8 cellular contexts compared by ENCODE assay signal in genomic region chr2:97590515-97591394, GRCh38. TPM values are rescaled to one million over a fixed set of nuclear protein-coding genes. Genes with fewer than 3 reads are reported as not detected.
DNase-seq lines count a peak whose midpoint lies in the region; ATAC-seq, FAIRE-seq and TF ChIP-seq lines count a peak whose summit lies in the region.
"Not testable (repeated sequence)": the region's sequence is repeated elsewhere in the genome, so short reads cannot be mapped to it uniquely, and the experiment has no call there.

No MANE protein-coding gene starts in this region.

- not testable (repeated sequence) for H2BK15ac ChIP-seq in H1 (ENCODE audit: low read length)

- WGBS in H1 (ENCODE audit: extremely low coverage in 1 of 2, insufficient coverage in 1 of 2, insufficient read length in 1 of 2, insufficient replicate concordance in 2 of 2, low coverage in 1 of 2, low lambda C conversion rate in 2 of 2, missing lambda C conversion rate in 1 of 2), 2 experiments = 1% methylated on average over 22 of the region's 33 CpGs; no CpG with 5 or more reads in 1 of the 2 experiments

- not testable (repeated sequence) for H3F3A ChIP-seq in OCI-LY1 (ENCODE audit: insufficient read depth, low read length)

- H4K8ac ChIP-seq in H1 (ENCODE audit: extremely low read depth, insufficient read depth, low read length) = peak overlapping the region; percentile 57; the same call in 1 of the 2 replicates

- not testable (repeated sequence) for FAIRE-seq in H1 (lab: Jason Lieb, UNC)

- not testable (repeated sequence) for H4K5ac ChIP-seq in H1 (ENCODE audit: insufficient read length, low read depth, low read length)

- H3K4me3 ChIP-seq in GM12875 (ENCODE audit: low read depth, low read length) = peak overlapping the region; percentile 61
- peak overlapping the region; percentile 59 for H3K4me3 ChIP-seq in OCI-LY1 (ENCODE audit: low read depth, low read length, poor library complexity, severe bottlenecking)
- peak overlapping the region; percentile 37 to 69 (median 44) for H3K4me3 ChIP-seq in H1 (ENCODE audit: extremely low read depth in 1 of 4, insufficient read depth in 2 of 4, low read depth in 3 of 4, low read length in 4 of 4)
- H3K4me3 ChIP-seq in skeletal muscle tissue (ENCODE audit: low read length in 3 of 3) = peak overlapping the region; percentile 75 to 82 (median 76)

- H3K79me1 ChIP-seq in H1 (ENCODE audit: low read depth, low read length) = not testable (repeated sequence)

- H2BK12ac ChIP-seq in H1 (ENCODE audit: low read depth, low read length) = not testable (repeated sequence)

- not testable (repeated sequence) for H3K36me3 ChIP-seq in OCI-LY1 (ENCODE audit: insufficient read depth, low read length); H1 (ENCODE audit: control insufficient read depth in 2 of 4, insufficient read depth in 4 of 4, low read length in 3 of 4); skeletal muscle tissue (ENCODE audit: control insufficient read depth in 3 of 3, insufficient read depth in 3 of 3, low read length in 3 of 3)

- not testable (repeated sequence) for H2AFZ ChIP-seq in OCI-LY1 (ENCODE audit: low read length)
- H2AFZ ChIP-seq in H1 (ENCODE audit: low read length) = peak overlapping the region; percentile 11; the same call in 1 of the 2 replicates

- H3K9ac ChIP-seq in OCI-LY1 (ENCODE audit: low read length) = peak overlapping the region; percentile 64
- peak overlapping the region in 3 of 4 experiments; percentile 8 to 64 (median 45); a peak in 3 of 7 replicates for H3K9ac ChIP-seq in H1 (replicated peaks in 1 of 4; ENCODE audit: extremely low read depth in 1 of 4, low read depth in 3 of 4, low read length in 3 of 4)
- peak overlapping the region; percentile 74 to 90 (median 78) for H3K9ac ChIP-seq in skeletal muscle tissue (ENCODE audit: low read depth in 1 of 3, low read length in 3 of 3)

- not testable (repeated sequence) for TF ChIP-seq EP300 in H1 (IDR thresholded peaks at IDR 0.05; ENCODE audit: borderline replicate concordance in 1 of 2, low read depth in 2 of 2, low read length in 2 of 2)

- not testable (repeated sequence) for H2BK20ac ChIP-seq in H1 (ENCODE audit: low read length)

- not testable (repeated sequence) for H4K91ac ChIP-seq in H1 (replicated peaks; ENCODE audit: insufficient read length, low read length)

- H3K4me1 ChIP-seq in OCI-LY1 (ENCODE audit: insufficient read depth, low read length, severe bottlenecking); H1 (replicated peaks in 1 of 4; ENCODE audit: control insufficient read depth in 3 of 4, insufficient read depth in 4 of 4, low read length in 3 of 4); skeletal muscle tissue (ENCODE audit: control insufficient read depth in 3 of 3, insufficient read depth in 3 of 3, low read length in 3 of 3): not testable (repeated sequence)

- peak; percentile 46 for DNase-seq in activated T-cell treated with anti-CD3 and anti-CD28 coated beads for 48 hours (ENCODE audit: low read depth)
- peak; percentile 61 to 82 for DNase-seq in H1 (ENCODE audit: low read depth in 1 of 2, low spot score in 2 of 2)
- DNase-seq in left kidney (ENCODE audit: low read depth, low spot score) = peak; percentile 95
- DNase-seq in ureter (ENCODE audit: low spot score) = peak; percentile 86

- H3K9me3 ChIP-seq in OCI-LY1 (ENCODE audit: low read length); H1 (ENCODE audit: insufficient read depth in 2 of 2, low read depth in 1 of 2, low read length in 1 of 2); skeletal muscle tissue (ENCODE audit: control insufficient read depth in 3 of 3, low read length in 3 of 3): not testable (repeated sequence)

- not testable (repeated sequence) for H4K20me1 ChIP-seq in OCI-LY1 (ENCODE audit: insufficient read depth, low read length); H1 (replicated peaks in 1 of 2; ENCODE audit: control insufficient read depth in 1 of 2, insufficient read depth in 2 of 2, low read length in 2 of 2)

- TF ChIP-seq RAD21 in H1 (IDR thresholded peaks at IDR 0.05 in 1 of 2, conservative IDR thresholded peaks at IDR 0.05 in 1 of 2; ENCODE audit: low read depth in 2 of 2, low read length in 2 of 2) = peak; percentile 89 to 90

- not testable (repeated sequence) for H2BK5ac ChIP-seq in H1 (ENCODE audit: low read depth, low read length)

- not testable (repeated sequence) for H3K27me3 ChIP-seq in OCI-LY1 (ENCODE audit: insufficient read depth, low read length); H1 (replicated peaks in 1 of 4; ENCODE audit: control insufficient read depth in 3 of 4, extremely low read depth in 1 of 4, insufficient read depth in 3 of 4, low read length in 3 of 4); skeletal muscle tissue (ENCODE audit: control insufficient read depth in 3 of 3, insufficient read depth in 3 of 3, low read length in 3 of 3)

- H3K9me2 ChIP-seq in OCI-LY1 (ENCODE audit: low read depth, low read length) = not testable (repeated sequence)

- H3K4me2 ChIP-seq in OCI-LY1 (ENCODE audit: low read length) = peak overlapping the region; percentile 71
- peak overlapping the region; percentile 43 to 93 for H3K4me2 ChIP-seq in H1 (ENCODE audit: insufficient read depth in 1 of 2, low read depth in 2 of 2, low read length in 2 of 2)

- not testable (repeated sequence) for H3K4ac ChIP-seq in H1 (replicated peaks; ENCODE audit: insufficient read length, low read depth, low read length)

- TF ChIP-seq CTCF in GM12875 (IDR thresholded peaks at IDR 0.05; ENCODE audit: borderline replicate concordance, insufficient read depth, low read depth, low read length) (peak; percentile 73), OCI-LY1 (IDR thresholded peaks at IDR 0.05; ENCODE audit: low read length) (peak; percentile 87), H1 (IDR thresholded peaks at IDR 0.05; ENCODE audit: control extremely low read depth in 1 of 3, insufficient read depth in 1 of 3, low read depth in 1 of 3, low read length in 3 of 3) (peak in 2 of 3 experiments; percentile 80 to 99; a peak in 3 of 4 replicates)

- H3K23me2 ChIP-seq in H1 (ENCODE audit: low read depth, low read length) = not testable (repeated sequence)

- peak; percentile 46 for ATAC-seq in HG02852 (IDR thresholded peaks at IDR 0.05; ENCODE audit: unreplicated experiment)

- POLR2A ChIA-PET in H1 (lab: Charles Lee; ENCODE audit: partially characterized antibody) = interaction anchor here (0.7 to 1.6 kb wide), 3 partner anchors 74 to 108 kb away, joined by 3 to 16 read pairs (median 8); partner anchors contain the start of gene ACTR1B

- peak overlapping the region; percentile 71 for H3K18ac ChIP-seq in H1 (ENCODE audit: extremely low read depth, low read length)

- H3K14ac ChIP-seq in H1 (ENCODE audit: insufficient read length) = not testable (repeated sequence)

- H2AK5ac ChIP-seq in H1 (ENCODE audit: low read depth, low read length) = not testable (repeated sequence)

- not testable (repeated sequence) for H3K23ac ChIP-seq in H1 (ENCODE audit: insufficient read length)

- H3K27ac ChIP-seq in OCI-LY1 (ENCODE audit: low read depth, low read length, poor library complexity, severe bottlenecking) (peak overlapping the region; percentile 56), skeletal muscle tissue (ENCODE audit: low read depth, low read length) (peak overlapping the region; percentile 74)
- H3K27ac ChIP-seq in H1 (ENCODE audit: low read depth, low read length) = not testable (repeated sequence)

- CTCF ChIA-PET in H1 (lab: Charles Lee; ENCODE audit: partially characterized antibody) = interaction anchor here (0.6 to 3.1 kb wide), 26 partner anchors 56 to 1523 kb away, joined by 3 to 109 read pairs (median 4); partner anchors contain the start of genes ACTR1B and ZAP70

- H2BK120ac ChIP-seq in H1 (replicated peaks; ENCODE audit: low read depth, low read length) = not testable (repeated sequence)

- not testable (repeated sequence) for TF ChIP-seq POLR2A in H1 (IDR thresholded peaks at IDR 0.05; ENCODE audit: control extremely low read depth in 1 of 2, low read depth in 2 of 2, low read length in 2 of 2)

- H3K56ac ChIP-seq in H1 (replicated peaks; ENCODE audit: insufficient read length, low read depth, low read length) = not testable (repeated sequence)

- not testable (repeated sequence) for H3K79me2 ChIP-seq in OCI-LY1 (ENCODE audit: insufficient read depth, low read length); H1 (ENCODE audit: control insufficient read depth in 1 of 2, insufficient read depth in 2 of 2, low read length in 2 of 2)

TF ChIP-seq in H1, 55 proteins besides CTCF, POLR2A, EP300 and RAD21 (continues in another document):
- TF ChIP-seq E2F6 (IDR thresholded peaks at IDR 0.05) = 0 out of 2 replicates have a peak, but pooled peaks have one; percentile 40

RNA-seq across cellular contexts. Expression of gene ANKRD36B, which starts 1.1 kb away (rescaled TPM):
- 5.5 and 8.5 TPM in 2 replicates for total RNA-seq in H1 (2021; fragmentation: NEBNext Ultra II Directional; extraction: Animal tissue kit (Norgen Biotek cat#: 25700))
- polyA plus RNA-seq in H1 (2011; rRNA removed) = 1.4 and 2.4 TPM in 2 replicates
- 2.7 TPM for polyA plus RNA-seq in H1 (2011; cell fraction: cytosol; rRNA removed)
- polyA plus RNA-seq in H1 (2011; cell fraction: nucleus; rRNA removed) = 7.1 TPM
- polyA plus RNA-seq in H1 (2012, experiment 1 of 2) = 2.3 to 5.0 TPM (median 3.3 TPM) in 4 replicates
- 0.21 TPM for polyA plus RNA-seq in H1 (2012, experiment 2 of 2)
- polyA plus RNA-seq in H1 (2013, experiment 1 of 2) = 5.0 TPM
- polyA plus RNA-seq in H1 (2013, experiment 2 of 2) = 3.8 TPM
- polyA minus RNA-seq in H1 (2011; rRNA and poly(A)+ RNA removed) = 20.3 and 28.4 TPM in 2 replicates
- polyA minus RNA-seq in H1 (2011; cell fraction: cytosol; rRNA and poly(A)+ RNA removed) = 5.1 TPM
- 56.3 TPM for polyA minus RNA-seq in H1 (2011; cell fraction: nucleus; rRNA and poly(A)+ RNA removed)
- total RNA-seq in skeletal muscle tissue = 43.3 TPM
- 25.3 TPM for total RNA-seq in ureter

RNA-seq across cellular contexts. Expression of gene COX5B, which starts 55.1 kb away (rescaled TPM):
- total RNA-seq in H1 (2021; fragmentation: NEBNext Ultra II Directional; extraction: Animal tissue kit (Norgen Biotek cat#: 25700)) = 233 and 247 TPM in 2 replicates
- polyA plus RNA-seq in H1 (2011; rRNA removed) = 435 and 468 TPM in 2 replicates
- polyA plus RNA-seq in H1 (2011; cell fraction: cytosol; rRNA removed) = 446 TPM
- 383 TPM for polyA plus RNA-seq in H1 (2011; cell fraction: nucleus; rRNA removed)
- polyA plus RNA-seq in H1 (2012, experiment 1 of 2) = 242 to 347 TPM (median 333 TPM) in 4 replicates
- polyA plus RNA-seq in H1 (2012, experiment 2 of 2) = 451 TPM
- 385 TPM for polyA plus RNA-seq in H1 (2013, experiment 1 of 2)
- polyA plus RNA-seq in H1 (2013, experiment 2 of 2) = 366 TPM
- 41.0 and 41.2 TPM in 2 replicates for polyA minus RNA-seq in H1 (2011; rRNA and poly(A)+ RNA removed)
- polyA minus RNA-seq in H1 (2011; cell fraction: cytosol; rRNA and poly(A)+ RNA removed) = 77.0 TPM
- 58.2 TPM for polyA minus RNA-seq in H1 (2011; cell fraction: nucleus; rRNA and poly(A)+ RNA removed)
- total RNA-seq in skeletal muscle tissue (669 TPM), ureter (254 TPM)
